Comparison of ENCODE assay signal across 18 cellular contexts in genomic region chr10:6388261-6388893, GRCh38.
"Had no signal": no experiment of that assay in that cellular context is flagged by ENCODE, and none has a peak within 500 bp of the region (broad histone marks: within the 10 kb centered on the region; RNA-seq: fewer than 3 reads in every experiment).

No MANE protein-coding gene starts in this region.

- FAIRE-seq: astrocyte, keratinocyte, TTC549 had no signal

- H3K4me3 ChIP-seq: adrenal gland, breast epithelium, coronary artery, left lung, right atrium auricular region, upper lobe of right lung had no signal

- H3K9ac ChIP-seq: SK-N-SH had no signal

- H3K36me3 ChIP-seq: adrenal gland, breast epithelium, left lung, right atrium auricular region, upper lobe of right lung had no signal

- H3K9me3 ChIP-seq: upper lobe of right lung had no signal

- H3K4me2 ChIP-seq: SK-N-SH had no signal

- ATAC-seq: left lung, upper lobe of right lung had no signal

- H3K4me3 Mint-ChIP-seq: activated CD4-positive, alpha-beta T cell treated with anti-CD3 and anti-CD28 coated beads, Interleukin-2, amount 10 ng/mL, durations not matched to agents 7 days and 5 days; mesothelial cell of epicardium; nephron progenitor cell; T-helper 2 cell treated with Interferon-gamma antibody and Interleukin-4, amounts not matched to agents 5 μg/mL and 100 μg/mL, for 36 hours had no signal

- H3K27me3 Mint-ChIP-seq: activated CD4-positive, alpha-beta T cell treated with anti-CD3 and anti-CD28 coated beads, Interleukin-2, amount 10 ng/mL, durations not matched to agents 7 days and 5 days had no signal

- DNase-seq: activated CD4-positive, alpha-beta T cell treated with anti-CD3 and anti-CD28 coated beads, Interleukin-2, amount 10 ng/mL, durations not matched to agents 7 days and 5 days; activated gamma-delta T cell; adrenal gland; foreskin melanocyte; glutamatergic neuron; left lung; nephron progenitor cell; occipital lobe; SK-N-SH; upper lobe of right lung had no signal

- H3K27me3 ChIP-seq: adrenal gland, breast epithelium, left lung, right atrium auricular region, upper lobe of right lung had no signal

- H3K4me1 ChIP-seq: adrenal gland, breast epithelium had no signal

- H3K4me1 Mint-ChIP-seq: mesothelial cell of epicardium, nephron progenitor cell had no signal

- H3K27ac ChIP-seq: adrenal gland, breast epithelium, coronary artery, left lung, right atrium auricular region, upper lobe of right lung had no signal

- H3K27ac Mint-ChIP-seq: activated CD4-positive, alpha-beta T cell treated with anti-CD3 and anti-CD28 coated beads, Interleukin-2, amount 10 ng/mL, durations not matched to agents 7 days and 5 days; mesothelial cell of epicardium; nephron progenitor cell; T-helper 2 cell treated with Interferon-gamma antibody and Interleukin-4, amounts not matched to agents 5 μg/mL and 100 μg/mL, for 36 hours had no signal
